Comparison of ENCODE assay signal across 22 cellular contexts in genomic region chr4:158599150-158599549, GRCh38.
DNase-seq lines count a peak whose midpoint lies in the region; ATAC-seq and TF ChIP-seq lines count a peak whose summit lies in the region.
"Had no signal": no experiment of that assay in that cellular context is flagged by ENCODE, and none has a peak within 500 bp of the region (broad histone marks: within the 10 kb centered on the region; RNA-seq: fewer than 3 reads in every experiment).

No MANE protein-coding gene starts in this region.

- intact Hi-C loops in lower lobe of right lung (cut with DNase I), result no loop called here

- no peak overlapping the region for H3K27ac ChIP-seq in lower lobe of right lung
- H3K27ac ChIP-seq: SJCRH30, thoracic aorta had no signal

- no peak for TF ChIP-seq CTCF in lower lobe of right lung (IDR thresholded peaks at IDR 0.05)

- DNase-seq in EL (peak; percentile 18), MG63 (peak; percentile 91), SIG-M5 treated with dmso at 0.1 percent for 504 hours (lab: John Stamatoyannopoulos, UW; ENCODE audit: unreplicated experiment) (peak; percentile 85), lower lobe of right lung (no peak), DMS114 treated with DMSO at 0.1 percent for 48 hours (lab: John Stamatoyannopoulos, UW; ENCODE audit: unreplicated experiment) (no peak), ureter (ENCODE audit: low spot score) (no peak)
- DNase-seq in stimulated activated naive CD4-positive, alpha-beta T cell treated with Interleukin-2 at 50 U/mL for 16 hours (lab: John Stamatoyannopoulos, UW), result no peak
- DNase-seq: activated B cell treated with CpG ODN at 0.5 μM for 24 hours; activated naive CD4-positive, alpha-beta T cell treated with anti-CD3 and anti-CD28 coated beads for 36 hours; activated T-cell treated with anti-CD3 and anti-CD28 coated beads, Interleukin-2, amount 50 U/mL, for 24 hours; anterior cingulate cortex; CD8-positive, alpha-beta memory T cell; cerebellar nuclear complex; effector CD8-positive, alpha-beta T cell; left cardiac atrium; NCI-H1105; NCI-H2081 treated with DMSO at 0.1 percent for 48 hours; NCI-H510A treated with DMSO at 0.1 percent for 48 hours; posterior cingulate gyrus; SJCRH30 had no signal

- ATAC-seq in lower lobe of right lung, result peak; percentile 59 to 61
- ATAC-seq: left cardiac atrium; stimulated activated effector memory CD8-positive, alpha-beta T cell treated with anti-CD3 and anti-CD28 coated beads, Interleukin-12 subunit alpha, Interleukin-12 subunit beta, amount 100 ng/mL, for 72 hours had no signal

- H3K27me3 ChIP-seq in MG63 (no peaks in the 10 kb centered on the region), lower lobe of right lung (ENCODE audit: low read depth) (no peaks in the 10 kb centered on the region)
- H3K27me3 ChIP-seq: SJCRH30 had no signal

- no peaks in the 10 kb centered on the region for H3K4me1 ChIP-seq in lower lobe of right lung
- H3K4me1 ChIP-seq: SJCRH30 had no signal

- no peaks in the 10 kb centered on the region for H3K9me3 ChIP-seq in MG63
- no peaks in the 10 kb centered on the region for H3K9me3 ChIP-seq in lower lobe of right lung
- H3K9me3 ChIP-seq: SJCRH30, thoracic aorta had no signal

- H3K36me3 ChIP-seq in MG63, result no peaks in the 10 kb centered on the region
- H3K36me3 ChIP-seq in lower lobe of right lung, result no peaks in the 10 kb centered on the region
- H3K36me3 ChIP-seq: SJCRH30, thoracic aorta had no signal

- H3K4me3 ChIP-seq in MG63 (no peak overlapping the region), lower lobe of right lung (no peak overlapping the region)
- H3K4me3 ChIP-seq: SJCRH30, thoracic aorta had no signal

Comparison
In these comparisons a context has a peak if more than half of its experiments do, and no peak if none do; other contexts are left out.
1. DNase-seq: peak in EL (single experiment), MG63 (single experiment) and SIG-M5 treated with dmso at 0.1 percent for 504 hours (single experiment); none in lower lobe of right lung (single experiment), DMS114 treated with DMSO at 0.1 percent for 48 hours (single experiment), stimulated activated naive CD4-positive, alpha-beta T cell treated with Interleukin-2 at 50 U/mL for 16 hours (single experiment) and ureter (single experiment).